1 cellular context compared by ENCODE assay signal in the genomic region with DNA sequence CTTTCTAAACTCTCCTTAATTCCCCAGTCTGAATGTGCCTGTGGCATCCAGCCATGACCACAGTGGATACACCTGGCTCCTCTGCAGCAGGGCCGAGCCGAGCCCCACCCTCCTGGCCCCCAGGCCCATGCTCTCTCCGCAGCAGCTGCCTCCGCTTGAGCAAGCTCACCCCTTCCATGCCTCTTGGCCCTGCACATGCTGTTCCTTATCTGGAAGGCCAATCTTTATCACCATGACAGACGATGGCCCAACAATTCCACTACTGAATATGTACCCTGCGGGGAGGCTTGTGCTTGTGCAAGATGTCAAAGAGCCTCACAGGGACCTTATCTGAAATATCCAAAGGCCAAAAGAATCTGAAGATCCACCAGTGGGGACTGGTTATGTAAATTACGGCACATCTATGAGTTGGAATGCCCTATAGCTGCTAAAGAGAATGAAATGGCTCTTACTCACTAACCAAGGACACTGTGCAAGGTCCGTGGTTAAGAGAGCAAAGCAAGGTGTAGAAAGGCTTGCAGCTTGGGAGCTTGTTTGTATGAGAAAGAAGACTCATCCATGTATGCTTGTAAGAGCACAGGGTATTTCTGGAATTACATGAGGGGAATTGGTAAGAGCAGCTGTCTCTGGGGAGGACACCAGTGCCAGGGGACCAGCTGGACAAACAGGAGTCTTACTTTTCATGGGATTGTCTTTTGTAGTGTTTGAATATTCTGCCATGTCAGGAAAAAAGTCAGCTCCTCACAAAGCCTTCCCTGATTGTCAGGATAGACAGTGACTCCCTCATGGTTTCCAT.
A peak's percentile ranks its signal among the peaks of the same experiment; 100 is the strongest.
TF ChIP-seq lines count a peak whose summit lies in the region.

No MANE protein-coding gene starts in this region.

TF ChIP-seq in K562, 482 proteins besides CTCF, POLR2A, EP300 and RAD21:
- TF ChIP-seq ZNF668 (CRISPR knock-in tag; IDR thresholded peaks at IDR 0.05) (no peak), ZNF316 (IDR thresholded peaks at IDR 0.05) (peak; percentile 33; the same call in 1 of the 2 replicates), HMG20A (CRISPR knock-in tag; conservative IDR thresholded peaks at IDR 0.05) (no peak), C11orf30 (IDR thresholded peaks at IDR 0.05; ENCODE audit: low read depth) (peak; percentile 24; the same call in 1 of the 2 replicates), ZNF589 (CRISPR knock-in tag; IDR thresholded peaks at IDR 0.05; ENCODE audit: low read depth) (no peak), ZSCAN29 (IDR thresholded peaks at IDR 0.05) (no peak)
- TF ChIP-seq, protein P1, sequence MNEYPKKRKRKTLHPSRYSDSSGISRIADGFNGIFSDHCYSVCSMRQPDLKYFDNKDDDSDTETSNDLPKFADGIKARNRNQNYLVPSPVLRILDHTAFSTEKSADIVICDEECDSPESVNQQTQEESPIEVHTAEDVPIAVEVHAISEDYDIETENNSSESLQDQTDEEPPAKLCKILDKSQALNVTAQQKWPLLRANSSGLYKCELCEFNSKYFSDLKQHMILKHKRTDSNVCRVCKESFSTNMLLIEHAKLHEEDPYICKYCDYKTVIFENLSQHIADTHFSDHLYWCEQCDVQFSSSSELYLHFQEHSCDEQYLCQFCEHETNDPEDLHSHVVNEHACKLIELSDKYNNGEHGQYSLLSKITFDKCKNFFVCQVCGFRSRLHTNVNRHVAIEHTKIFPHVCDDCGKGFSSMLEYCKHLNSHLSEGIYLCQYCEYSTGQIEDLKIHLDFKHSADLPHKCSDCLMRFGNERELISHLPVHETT (CRISPR knock-in tag; conservative IDR thresholded peaks at IDR 0.05 in 1 of 2, IDR thresholded peaks at IDR 0.05 in 1 of 2) = no peak
